In the genomic region with DNA sequence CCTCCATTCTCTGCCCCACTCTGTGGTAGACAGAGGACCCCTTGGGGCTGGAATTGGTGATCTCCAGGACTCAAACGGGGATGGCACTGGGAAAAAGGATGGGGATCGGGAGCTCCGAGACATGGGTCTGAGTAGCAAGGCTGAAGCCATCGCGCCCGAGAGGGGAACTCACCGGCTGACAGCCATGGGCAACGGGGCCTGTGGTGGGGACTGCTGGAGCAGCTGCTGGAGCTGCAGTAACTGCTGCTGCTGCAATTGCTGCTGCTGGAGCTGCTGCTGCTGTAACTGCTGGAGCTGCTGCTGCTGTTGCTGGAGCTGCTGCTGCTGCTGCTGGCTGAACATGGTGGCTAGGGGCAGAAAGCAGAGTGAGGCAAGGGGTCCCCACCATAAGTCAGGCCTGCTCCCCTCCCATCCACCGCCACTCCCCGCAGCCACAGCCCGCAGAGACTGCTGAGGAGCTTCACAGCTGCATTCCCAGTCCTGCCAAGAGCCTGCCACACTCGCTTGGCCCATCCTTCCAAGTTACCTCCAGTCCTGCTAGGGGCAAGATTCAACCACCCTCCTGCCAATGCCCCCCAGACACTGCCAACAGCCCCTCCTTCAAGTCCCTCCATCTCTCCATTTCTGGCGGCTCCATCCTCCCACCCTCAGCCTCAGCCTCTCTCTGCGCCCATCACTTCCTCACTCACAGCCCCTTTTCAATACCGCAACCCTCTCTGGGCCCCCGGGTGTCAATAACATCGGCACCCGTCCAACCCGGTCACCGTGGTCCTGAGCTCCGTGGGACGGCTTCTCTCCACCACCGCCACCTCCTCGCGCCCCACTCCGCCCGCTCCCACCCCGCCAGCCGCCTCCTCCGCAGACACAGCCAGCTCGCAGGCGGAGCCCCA, we compare ENCODE assay signal across 6 cellular contexts. TPM values are rescaled to one million over a fixed set of nuclear protein-coding genes. Genes with fewer than 3 reads are reported as not detected.
DNase-seq lines count a peak whose midpoint lies in the region; ATAC-seq and TF ChIP-seq lines count a peak whose summit lies in the region.

No MANE protein-coding gene starts in this region.

- no peak for TF ChIP-seq CTCF in AG04449 (IDR thresholded peaks at IDR 0.05; ENCODE audit: insufficient read depth, low read length, missing control alignments)
- no peak for TF ChIP-seq CTCF in HFF-Myc (IDR thresholded peaks at IDR 0.05; ENCODE audit: low read depth, low read length, missing control alignments)
- no peak for TF ChIP-seq CTCF in adrenal gland (IDR thresholded peaks at IDR 0.05)

- no peak for TF ChIP-seq POLR2A in adrenal gland (IDR thresholded peaks at IDR 0.05)

- no peak for ATAC-seq in GM21737 (IDR thresholded peaks at IDR 0.05; ENCODE audit: unreplicated experiment)

- intact Hi-C loops in adrenal gland (cut with DNase I), result no loop called here

- H3K4me1 ChIP-seq in adrenal gland (replicated peaks in 1 of 2), result peaks cover 13 to 20% of the 10 kb centered on the region in 2 donors
- H3K4me1 ChIP-seq in mucosa of rectum (ENCODE audit: control insufficient read depth in 2 of 2, insufficient read depth in 2 of 2, low read length in 2 of 2), result peaks cover 13 to 18% of the 10 kb centered on the region in 2 donors

- CTCF ChIA-PET in AG04449 (lab: Yijun Ruan, JAX), result interaction anchor here (0.9 to 3.5 kb wide), 15 partner anchors 8 to 151 kb away, joined by 3 to 33 read pairs (median 5); partner anchors contain the start of gene DNM1

- H3K4me3 ChIP-seq in AG04449 (ENCODE audit: low read depth, low read length) (peak overlapping the region; percentile 82), HFF-Myc (replicated peaks; ENCODE audit: low read depth, low read length) (peak overlapping the region; percentile 64), adrenal gland (peak overlapping the region; percentile 37 to 93 (median 64)), mucosa of rectum (ENCODE audit: low read length in 2 of 2) (peak overlapping the region; percentile 71 to 88)

- no peak for DNase-seq in AG04449 (ENCODE audit: low read depth, low spot score)
- DNase-seq in HFF-Myc (ENCODE audit: extremely low read depth, low read depth), result no peak
- DNase-seq in adrenal gland, result peak in 3 of 7 donors; percentile 28 to 43 (median 40)
- no peak for DNase-seq in HuH-7.5 (ENCODE audit: low spot score)

- H3K9me3 ChIP-seq in adrenal gland (replicated peaks in 1 of 3) (no peaks in the 10 kb centered on the region), mucosa of rectum (ENCODE audit: control insufficient read depth in 2 of 2, low read length in 2 of 2) (no peaks in the 10 kb centered on the region)

- H3K27me3 ChIP-seq in adrenal gland (no peaks in the 10 kb centered on the region), mucosa of rectum (ENCODE audit: control insufficient read depth in 2 of 2, insufficient read depth in 2 of 2, low read length in 2 of 2) (no peaks in the 10 kb centered on the region)

- POLR2A ChIA-PET in AG04449 (lab: Yijun Ruan, JAX), result interaction anchor here (0.7 to 1.0 kb wide), 2 partner anchors 26 to 54 kb away, joined by 3 read pairs; no protein-coding TSS in a partner anchor

- peaks cover 0 to 36% of the 10 kb centered on the region in 2 donors for H3K36me3 ChIP-seq in adrenal gland (replicated peaks in 1 of 2)
- H3K36me3 ChIP-seq in mucosa of rectum (ENCODE audit: control insufficient read depth in 2 of 2, insufficient read depth in 2 of 2, low read length in 2 of 2), result peaks cover 7 to 18% of the 10 kb centered on the region in 2 donors

- 17 to 27% (median 21%) methylated on average over 25 to 32 of the region's 32 CpGs for WGBS in adrenal gland, 4 donors

- peak overlapping the region; percentile 47 to 95 (median 81) for H3K27ac ChIP-seq in adrenal gland
- H3K27ac ChIP-seq in mucosa of rectum (ENCODE audit: low read depth in 2 of 2, low read length in 2 of 2), result peak overlapping the region; percentile 82 to 91

- peak overlapping the region; percentile 87 to 89 for H3K9ac ChIP-seq in mucosa of rectum (ENCODE audit: low read depth in 1 of 2, low read length in 2 of 2)

RNA-seq across cellular contexts. Expression of gene CIZ1, which starts 0.6 kb away (rescaled TPM):
- 100 to 1,000 TPM in 3 of 8 donors, 10 to 100 TPM in 5; 49.5 to 142 (median 88.2) TPM for total RNA-seq in adrenal gland
- polyA plus RNA-seq in adrenal gland, result 100 to 1,000 TPM in 1 of 3 donors, 10 to 100 TPM in 2; 63.0 to 134 (median 65.2) TPM

RNA-seq across cellular contexts. Expression of gene DNM1, which starts 12.4 kb away (rescaled TPM):
- total RNA-seq in adrenal gland, result 10 to 100 TPM in 6 of 8 donors, 1 to 10 TPM in 2; 2.4 to 14.7 (median 12.2) TPM
- polyA plus RNA-seq in adrenal gland, result 10 to 100 TPM in 2 of 3 donors, 1 to 10 TPM in 1; 5.8 to 44.3 (median 17.5) TPM

RNA-seq across cellular contexts. Expression of gene BBLN, which starts 30.7 kb away (rescaled TPM):
- 1,000 to 10,000 TPM in 4 of 8 donors, 100 to 1,000 TPM in 4; 199 to 1,914 (median 666) TPM for total RNA-seq in adrenal gland
- 100 to 1,000 TPM in 2 of 3 donors, 1 to 10 TPM in 1; 5.5 to 924 (median 522) TPM for polyA plus RNA-seq in adrenal gland

RNA-seq across cellular contexts. Expression of gene LCN2, which starts 41.5 kb away (rescaled TPM):
- total RNA-seq in adrenal gland, result 10 to 100 TPM in 1 of 8 donors, 1 to 10 TPM in 4, not detected in 3; 1.0 to 48.2 (median 1.2) TPM
- polyA plus RNA-seq in adrenal gland, result 1 to 10 TPM in 2 of 3 donors, under 1 TPM in 1; 0.37 to 1.9 (median 1.7) TPM
